In the genomic region with DNA sequence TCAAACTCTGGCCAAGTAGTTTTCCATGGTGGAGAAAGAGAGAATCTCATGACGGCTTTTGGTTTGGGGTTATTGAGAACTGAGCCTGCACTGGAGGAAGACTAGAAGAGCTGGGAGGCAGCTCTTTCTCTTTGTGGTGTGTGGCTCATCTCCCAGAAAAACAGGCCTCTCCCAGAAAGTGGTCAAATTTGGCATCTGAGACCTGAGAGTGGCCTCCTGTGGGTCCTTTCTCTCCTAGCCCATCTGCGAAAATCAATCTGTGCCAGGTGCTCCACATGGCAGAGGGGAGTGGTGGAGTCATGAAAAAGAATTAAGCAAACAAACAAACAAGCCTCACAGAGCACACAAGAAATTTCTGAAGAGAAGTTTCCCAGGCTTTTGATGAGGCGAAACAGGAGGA, we compare ENCODE assay signal across 27 cellular contexts.
DNase-seq lines count a peak whose midpoint lies in the region; ATAC-seq lines count a peak whose summit lies in the region.
"Had no signal": no experiment of that assay in that cellular context is flagged by ENCODE, and none has a peak within 500 bp of the region (broad histone marks: within the 10 kb centered on the region; RNA-seq: fewer than 3 reads in every experiment).

No MANE protein-coding gene starts in this region.

- ATAC-seq in activated CD4-positive, CD25-positive, alpha-beta regulatory T cell treated with anti-CD3 and anti-CD28 coated beads, Interleukin-2, amount 50 U/mL, for 24 hours = no peak
- ATAC-seq in stimulated activated naive CD8-positive, alpha-beta T cell treated with anti-CD3 and anti-CD28 coated beads, Interleukin-15, amount 100 ng/mL, for 72 hours = no peak
- ATAC-seq: heart right ventricle had no signal

- H3K4me3 ChIP-seq in MG63 = no peak overlapping the region
- H3K4me3 ChIP-seq: BLaER1, cardiac muscle cell, HAP-1, heart right ventricle, SK-N-MC, smooth muscle cell, suprapubic skin had no signal

- no peaks in the 10 kb centered on the region for H3K27me3 ChIP-seq in MG63
- H3K27me3 ChIP-seq: BLaER1, cardiac muscle cell, heart right ventricle, suprapubic skin had no signal

- no peaks in the 10 kb centered on the region for H3K27me3 Mint-ChIP-seq in stimulated activated naive CD8-positive, alpha-beta T cell treated with anti-CD3 and anti-CD28 coated beads, Interleukin-15, amount 100 ng/mL, for 72 hours
- H3K27me3 Mint-ChIP-seq: dendritic cell treated with granulocyte-macrophage colony-stimulating factor and Interleukin-4, amounts not matched to agents 40 ng/mL and 50 ng/mL, for 4 days; naive B cell had no signal

- H3K4me3 Mint-ChIP-seq in stimulated activated naive CD8-positive, alpha-beta T cell treated with anti-CD3 and anti-CD28 coated beads, Interleukin-15, amount 100 ng/mL, for 72 hours = no peak overlapping the region
- H3K4me3 Mint-ChIP-seq: dendritic cell treated with granulocyte-macrophage colony-stimulating factor and Interleukin-4, amounts not matched to agents 40 ng/mL and 50 ng/mL, for 4 days had no signal

- H3K36me3 ChIP-seq in MG63 = no peaks in the 10 kb centered on the region
- H3K36me3 ChIP-seq: BLaER1, cardiac muscle cell, HAP-1, heart right ventricle, suprapubic skin had no signal

- H3K9me3 Mint-ChIP-seq in stimulated activated naive CD8-positive, alpha-beta T cell treated with anti-CD3 and anti-CD28 coated beads, Interleukin-15, amount 100 ng/mL, for 72 hours = peaks cover 0 to 13% of the 10 kb centered on the region in 2 donors

- H3K9me3 ChIP-seq in MG63 = no peaks in the 10 kb centered on the region
- H3K9me3 ChIP-seq: BLaER1, HAP-1, suprapubic skin had no signal

- no peak overlapping the region for H3K27ac Mint-ChIP-seq in stimulated activated naive CD8-positive, alpha-beta T cell treated with anti-CD3 and anti-CD28 coated beads, Interleukin-15, amount 100 ng/mL, for 72 hours
- H3K27ac Mint-ChIP-seq: dendritic cell treated with granulocyte-macrophage colony-stimulating factor and Interleukin-4, amounts not matched to agents 40 ng/mL and 50 ng/mL, for 4 days; naive B cell had no signal

- no peaks in the 10 kb centered on the region for H3K4me1 Mint-ChIP-seq in stimulated activated naive CD8-positive, alpha-beta T cell treated with anti-CD3 and anti-CD28 coated beads, Interleukin-15, amount 100 ng/mL, for 72 hours

- DNase-seq in COLO829 (ENCODE audit: low spot score) = peak; percentile 3
- DNase-seq in MG63 = peak; percentile 5
- peak; percentile 85 for DNase-seq in NCI-H69 (lab: John Stamatoyannopoulos, UW)
- peak; percentile 52 for DNase-seq in fibroblast of gingiva (ENCODE audit: low read depth)
- DNase-seq in DMS53 treated with DMSO at 0.1 percent for 48 hours (lab: John Stamatoyannopoulos, UW; ENCODE audit: unreplicated experiment) = no peak
- DNase-seq in stimulated activated naive CD8-positive, alpha-beta T cell treated with anti-CD3 and anti-CD28 coated beads, Interleukin-15, amount 100 ng/mL, for 72 hours = no peak
- DNase-seq: ACHN; activated CD4-positive, alpha-beta T cell treated with anti-CD3 and anti-CD28 coated beads for 48 hours; activated naive CD4-positive, alpha-beta T cell treated with Interleukin-2 at 50 U/mL for 16 hours; activated T-cell treated with anti-CD3 and anti-CD28 coated beads, Interleukin-2, amount 50 U/mL, for 48 hours; amniotic stem cell; EL; heart right ventricle; MV-4-11; naive B cell; NCI-H187 treated with DMSO at 0.1 percent for 48 hours; NCI-H524 treated with DMSO at 0.1 percent for 48 hours; nucleus accumbens; RPMI8226 had no signal

Comparison
In these comparisons a context has a peak if more than half of its experiments do, and no peak if none do; other contexts are left out.
1. DNase-seq: peak in COLO829 (single experiment), MG63 (single experiment), NCI-H69 (single experiment) and fibroblast of gingiva (single experiment); none in DMS53 treated with DMSO at 0.1 percent for 48 hours (single experiment) and stimulated activated naive CD8-positive, alpha-beta T cell treated with anti-CD3 and anti-CD28 coated beads, Interleukin-15, amount 100 ng/mL, for 72 hours (0 of 2).